Comparison of ENCODE assay signal across 10 cellular contexts in the genomic region with DNA sequence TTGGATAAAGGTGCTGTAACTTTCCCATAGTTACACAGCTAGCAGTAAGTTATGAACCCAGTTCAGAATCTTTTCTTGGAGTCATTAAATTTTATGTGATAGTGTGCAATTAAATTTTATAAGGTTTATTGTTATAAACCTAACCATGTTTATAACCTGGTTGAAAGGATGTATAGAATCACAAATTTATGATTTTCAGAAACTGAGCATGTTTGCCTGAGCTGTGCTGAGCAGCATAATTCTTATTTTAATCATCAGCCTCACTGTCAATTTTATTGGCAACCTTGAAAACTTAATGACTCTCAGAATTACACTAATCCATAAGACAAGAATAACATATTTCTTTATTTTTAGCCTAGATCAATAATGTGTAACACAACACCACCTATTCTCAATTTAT. TPM values are rescaled to one million over a fixed set of nuclear protein-coding genes. Genes with fewer than 3 reads are reported as not detected.
"Had no signal": no experiment of that assay in that cellular context is flagged by ENCODE, and none has a peak within 500 bp of the region (broad histone marks: within the 10 kb centered on the region; RNA-seq: fewer than 3 reads in every experiment).

No MANE protein-coding gene starts in this region.

- H3K9me3 ChIP-seq: HAP-1 had no signal

- H3K36me3 ChIP-seq: HAP-1 had no signal

- H3K27ac ChIP-seq: GM23248 had no signal

- ATAC-seq: HCT116, K562 had no signal

- H3K4me3 ChIP-seq: GM23248, HAP-1, K562 had no signal

- DNase-seq: GM23248, GOT3, H7, HFFc6, IMR-90, KG1 had no signal

- H3K4me1 ChIP-seq: HAP-1 had no signal

RNA-seq across cellular contexts. Expression of gene ADAMTS19, which starts 46.9 kb away (rescaled TPM):
- total RNA-seq: GM23248, HFFc6, HT-29, K562 had no signal
